Comparison of ENCODE assay signal across 8 cellular contexts in the genomic region with DNA sequence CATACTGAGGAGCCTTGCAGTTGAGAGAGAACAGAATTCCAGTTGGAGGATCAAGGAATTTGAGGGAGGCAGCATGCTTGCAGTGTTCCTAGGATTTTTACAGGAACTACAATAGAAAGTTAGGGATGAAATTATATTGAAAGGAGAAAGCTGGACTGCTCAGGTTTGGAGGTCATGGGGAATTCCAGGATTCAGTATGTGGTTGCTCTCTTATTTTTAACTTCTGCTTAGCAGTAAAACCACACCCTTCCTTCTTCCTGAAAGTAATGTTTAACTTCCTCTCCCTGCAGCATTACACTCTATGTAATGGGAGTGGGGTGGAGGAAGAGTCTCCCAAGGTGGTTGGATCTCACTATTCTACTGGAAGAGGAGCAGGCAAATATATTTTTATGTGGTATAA. TPM values are rescaled to one million over a fixed set of nuclear protein-coding genes. Genes with fewer than 3 reads are reported as not detected.
DNase-seq lines count a peak whose midpoint lies in the region; ATAC-seq and TF ChIP-seq lines count a peak whose summit lies in the region.

No MANE protein-coding gene starts in this region.

- no peak overlapping the region for H3K27ac ChIP-seq in OCI-LY3 (ENCODE audit: low read length)
- peak overlapping the region; percentile 83 for H3K27ac ChIP-seq in epithelial cell of prostate

- H3K4me3 ChIP-seq in OCI-LY3 (ENCODE audit: low read length) = no peak overlapping the region; the same call in 1 of the 2 replicates

- no peak for DNase-seq in epithelial cell of prostate (ENCODE audit: low read depth, low spot score)
- DNase-seq in renal cortical epithelial cell (ENCODE audit: low read depth) = peak; percentile 88
- no peak for DNase-seq in stimulated activated CD4-positive, alpha-beta T cell treated with anti-CD3 and anti-CD28 coated beads, Interleukin-1b, Interleukin-23, amount 100 ng/mL, for 48 hours
- no peak for DNase-seq in mesenteric fat pad (ENCODE audit: low spot score)
- DNase-seq in superior temporal gyrus (ENCODE audit: extremely low spot score) = no peak
- DNase-seq in putamen (ENCODE audit: low spot score) = no peak

- TF ChIP-seq CTCF in OCI-LY3 (IDR thresholded peaks at IDR 0.05; ENCODE audit: low read depth, low read length) = no peak

- H3K4me1 ChIP-seq in OCI-LY3 (ENCODE audit: low read length) = peaks cover 29% of the 10 kb centered on the region

- ATAC-seq in GM18907 (IDR thresholded peaks at IDR 0.05; ENCODE audit: unreplicated experiment) = peak; percentile 25

- no peak overlapping the region for H2AFZ ChIP-seq in OCI-LY3 (ENCODE audit: low read depth, low read length)

- no peaks in the 10 kb centered on the region for H3K9me3 ChIP-seq in OCI-LY3 (ENCODE audit: insufficient read depth, low read length)

- no peaks in the 10 kb centered on the region for H3K27me3 ChIP-seq in OCI-LY3 (ENCODE audit: low read depth, low read length)

- H3K79me2 ChIP-seq in OCI-LY3 (ENCODE audit: low read length) = no peaks in the 10 kb centered on the region

- no peak overlapping the region for H3K9ac ChIP-seq in OCI-LY3 (ENCODE audit: low read length)

- H3K4me2 ChIP-seq in OCI-LY3 (ENCODE audit: low read length) = peak overlapping the region; percentile 56

- no peaks in the 10 kb centered on the region for H4K20me1 ChIP-seq in OCI-LY3 (ENCODE audit: insufficient read depth, low read length)

- no peaks in the 10 kb centered on the region for H3K36me3 ChIP-seq in OCI-LY3 (replicated peaks; ENCODE audit: low read depth, low read length)

RNA-seq across cellular contexts. Expression of a gene that starts 31.3 kb away (rescaled TPM):
- 157 and 260 TPM in 2 replicates for total RNA-seq in renal cortical epithelial cell
- total RNA-seq in mesenteric fat pad = 150 TPM

RNA-seq across cellular contexts. Expression of a gene that starts 41.3 kb away (rescaled TPM):
- total RNA-seq in renal cortical epithelial cell (not detected in 2 replicates), mesenteric fat pad (not detected)

RNA-seq across cellular contexts. Expression of a gene that starts 51.6 kb away (rescaled TPM):
- total RNA-seq in renal cortical epithelial cell = 48.1 and 94.8 TPM in 2 replicates
- 101 TPM for total RNA-seq in mesenteric fat pad
